ENCODE assay signal across 15 cellular contexts in genomic region chr15:80560601-80561025, GRCh38.
"Had no signal": no experiment of that assay in that cellular context is flagged by ENCODE, and none has a peak within 500 bp of the region (broad histone marks: within the 10 kb centered on the region; RNA-seq: fewer than 3 reads in every experiment).

No MANE protein-coding gene starts in this region.

- ATAC-seq: effector memory CD8-positive, alpha-beta T cell; mucosa of descending colon; psoas muscle had no signal

- H3K27me3 ChIP-seq: uterus had no signal

- H3K9me3 Mint-ChIP-seq: activated T-helper 1 cell treated with anti-CD3 and anti-CD28 coated beads, Interleukin-12 subunit alpha, Interleukin-12 subunit beta, Interleukin-2, Interleukin-4 antibody, amounts not matched to agents 30 ng/mL and 10 ng/mL and 1 ng/mL, durations not matched to agents 14 hours and 24 hours and 36 hours; central memory CD8-positive, alpha-beta T cell; dendritic cell treated with granulocyte-macrophage colony-stimulating factor and Interleukin-4, amounts not matched to agents 40 ng/mL and 50 ng/mL, for 4 days; effector memory CD8-positive, alpha-beta T cell; nephron; stimulated activated naive CD8-positive, alpha-beta T cell treated with anti-CD3 and anti-CD28 coated beads, Interleukin-15, Interleukin-2, amounts not matched to agents 100 ng/mL and 50 ng/mL, for 24 hours had no signal

- H3K27ac Mint-ChIP-seq: activated T-helper 1 cell treated with anti-CD3 and anti-CD28 coated beads, Interleukin-12 subunit alpha, Interleukin-12 subunit beta, Interleukin-2, Interleukin-4 antibody, amounts not matched to agents 30 ng/mL and 10 ng/mL and 1 ng/mL, durations not matched to agents 14 hours and 24 hours and 36 hours; dendritic cell treated with granulocyte-macrophage colony-stimulating factor and Interleukin-4, amounts not matched to agents 40 ng/mL and 50 ng/mL, for 4 days; effector memory CD8-positive, alpha-beta T cell; stimulated activated naive CD8-positive, alpha-beta T cell treated with anti-CD3 and anti-CD28 coated beads, Interleukin-15, Interleukin-2, amounts not matched to agents 100 ng/mL and 50 ng/mL, for 24 hours had no signal

- H3K36me3 ChIP-seq: thoracic aorta, uterus had no signal

- H3K27ac ChIP-seq: epithelial cell of prostate, psoas muscle, thoracic aorta, uterus had no signal

- H3K4me1 Mint-ChIP-seq: central memory CD8-positive, alpha-beta T cell had no signal

- H3K9me3 ChIP-seq: mucosa of descending colon, psoas muscle, thoracic aorta, uterus had no signal

- H3K4me1 ChIP-seq: psoas muscle, uterus had no signal

- DNase-seq: activated CD4-positive, alpha-beta T cell treated with anti-CD3 and anti-CD28 coated beads for 4 hours; activated naive CD4-positive, alpha-beta T cell; effector memory CD8-positive, alpha-beta T cell; hippocampal formation; mucosa of descending colon; psoas muscle; T-helper 9 cell; uterus had no signal

- H3K4me3 Mint-ChIP-seq: activated T-helper 1 cell treated with anti-CD3 and anti-CD28 coated beads, Interleukin-12 subunit alpha, Interleukin-12 subunit beta, Interleukin-2, Interleukin-4 antibody, amounts not matched to agents 30 ng/mL and 10 ng/mL and 1 ng/mL, durations not matched to agents 14 hours and 24 hours and 36 hours; central memory CD8-positive, alpha-beta T cell; dendritic cell treated with granulocyte-macrophage colony-stimulating factor and Interleukin-4, amounts not matched to agents 40 ng/mL and 50 ng/mL, for 4 days; effector memory CD8-positive, alpha-beta T cell; nephron; stimulated activated naive CD8-positive, alpha-beta T cell treated with anti-CD3 and anti-CD28 coated beads, Interleukin-15, Interleukin-2, amounts not matched to agents 100 ng/mL and 50 ng/mL, for 24 hours had no signal

- H3K4me3 ChIP-seq: mucosa of descending colon, psoas muscle, thoracic aorta, uterus had no signal
